14 cellular contexts compared by ENCODE assay signal in the genomic region with DNA sequence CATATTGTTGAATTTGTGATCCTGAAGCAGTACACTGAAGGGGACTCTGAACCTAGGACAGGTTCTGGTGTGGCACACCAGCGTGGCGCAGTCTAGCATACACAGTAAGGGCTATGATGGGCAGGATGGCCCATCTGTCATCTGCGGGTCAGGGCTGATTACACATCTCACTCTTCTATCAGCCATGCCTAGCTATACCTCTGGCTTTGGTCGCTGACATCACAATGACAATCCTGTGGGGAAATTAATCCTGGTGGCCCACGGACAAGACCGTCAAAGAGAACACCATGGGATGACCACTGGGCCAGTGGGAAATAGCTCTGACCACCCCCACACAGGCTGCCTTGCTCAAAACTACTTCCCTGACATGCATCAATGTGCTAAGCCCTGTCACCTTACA. TPM values are rescaled to one million over a fixed set of nuclear protein-coding genes. Genes with fewer than 3 reads are reported as not detected.
DNase-seq lines count a peak whose midpoint lies in the region; ATAC-seq and TF ChIP-seq lines count a peak whose summit lies in the region.
"Had no signal": no experiment of that assay in that cellular context is flagged by ENCODE, and none has a peak within 500 bp of the region (broad histone marks: within the 10 kb centered on the region; RNA-seq: fewer than 3 reads in every experiment).

No MANE protein-coding gene starts in this region.

- peaks cover 26% of the 10 kb centered on the region for H3K4me1 ChIP-seq in CD8-positive, alpha-beta memory T cell (ENCODE audit: insufficient read depth, low read length)
- H3K4me1 ChIP-seq: parathyroid adenoma had no signal

- CTCF ChIA-PET in CD8-positive, alpha-beta memory T cell (lab: Charles Lee) = interaction anchor here (1.3 kb wide), 1 partner anchor 41 kb away, joined by 5 read pairs; a partner anchor contains a TSS
- CTCF ChIA-PET in activated CD4-positive, alpha-beta memory T cell treated with anti-CD3 and anti-CD28 coated beads for 36 hours (lab: Charles Lee) = interaction anchor here (1.2 to 5.6 kb wide), 2 partner anchors 15 to 40 kb away, joined by 3 to 141 read pairs; a partner anchor contains a TSS

- DNase-seq in CD8-positive, alpha-beta memory T cell = no peak
- DNase-seq in HFF-Myc (ENCODE audit: extremely low read depth, low read depth) (no peak), ureter (ENCODE audit: low spot score) (no peak)
- no peak for DNase-seq in activated CD4-positive, alpha-beta memory T cell treated with anti-CD3 and anti-CD28 coated beads for 36 hours
- no peak for DNase-seq in naive thymus-derived CD8-positive, alpha-beta T cell
- DNase-seq in effector CD8-positive, alpha-beta T cell (lab: John Stamatoyannopoulos, UW) = no peak
- DNase-seq: lower lobe of right lung; NCI-H1105; NCI-H526; SK-N-SH; stimulated activated CD4-positive, alpha-beta T cell treated with anti-CD3 and anti-CD28 coated beads, Interleukin-1b, Interleukin-23, amount 100 ng/mL, for 48 hours; stimulated activated naive CD4-positive, alpha-beta T cell had no signal

- no peaks in the 10 kb centered on the region for H3K27me3 Mint-ChIP-seq in CD8-positive, alpha-beta memory T cell
- no peaks in the 10 kb centered on the region for H3K27me3 Mint-ChIP-seq in activated CD4-positive, alpha-beta memory T cell treated with anti-CD3 and anti-CD28 coated beads for 36 hours
- H3K27me3 Mint-ChIP-seq in naive thymus-derived CD8-positive, alpha-beta T cell = peaks cover 0 to 4% (median 0%) of the 10 kb centered on the region in 5 donors

- H3K4me3 ChIP-seq in CD8-positive, alpha-beta memory T cell (ENCODE audit: low read length) = no peak overlapping the region
- peak overlapping the region; percentile 100 for H3K4me3 ChIP-seq in HFF-Myc (replicated peaks; ENCODE audit: low read depth, low read length)
- H3K4me3 ChIP-seq: lower lobe of right lung had no signal

- no peak for ATAC-seq in naive thymus-derived CD8-positive, alpha-beta T cell
- no peak for ATAC-seq in GM21423 (IDR thresholded peaks at IDR 0.05; ENCODE audit: unreplicated experiment)
- ATAC-seq: lower lobe of right lung had no signal

- H3K36me3 ChIP-seq in CD8-positive, alpha-beta memory T cell (ENCODE audit: insufficient read depth, low read length) = peaks cover 54% of the 10 kb centered on the region

- H3K27ac ChIP-seq in CD8-positive, alpha-beta memory T cell (ENCODE audit: low read depth, low read length) = no peak overlapping the region
- H3K27ac ChIP-seq: lower lobe of right lung, parathyroid adenoma had no signal

- H3K27ac Mint-ChIP-seq in CD8-positive, alpha-beta memory T cell = peak overlapping the region; percentile 38 to 99 (median 82)
- H3K27ac Mint-ChIP-seq in activated CD4-positive, alpha-beta memory T cell treated with anti-CD3 and anti-CD28 coated beads for 36 hours = peak overlapping the region; percentile 53
- peak overlapping the region in 6 of 10 donors; percentile 23 to 63 (median 36) for H3K27ac Mint-ChIP-seq in naive thymus-derived CD8-positive, alpha-beta T cell

- H3K4me3 Mint-ChIP-seq in CD8-positive, alpha-beta memory T cell = peak overlapping the region in 6 of 7 donors; percentile 21 to 56 (median 42)
- peak overlapping the region; percentile 97 for H3K4me3 Mint-ChIP-seq in activated CD4-positive, alpha-beta memory T cell treated with anti-CD3 and anti-CD28 coated beads for 36 hours
- H3K4me3 Mint-ChIP-seq in naive thymus-derived CD8-positive, alpha-beta T cell = peak overlapping the region in 7 of 10 donors; percentile 16 to 97 (median 55)

- POLR2A ChIA-PET in CD8-positive, alpha-beta memory T cell (lab: Charles Lee) = no interaction called here
- POLR2A ChIA-PET in activated CD4-positive, alpha-beta memory T cell treated with anti-CD3 and anti-CD28 coated beads for 36 hours (lab: Charles Lee) = interaction anchor here (4.1 kb wide), 1 partner anchor 15 kb away, joined by 100 read pairs; no protein-coding TSS in a partner anchor
- POLR2A ChIA-PET in naive thymus-derived CD8-positive, alpha-beta T cell (lab: Charles Lee) = interaction anchor here (4.6 kb wide), 1 partner anchor 14 kb away, joined by 122 read pairs; no protein-coding TSS in a partner anchor

- TF ChIP-seq CTCF in HFF-Myc (IDR thresholded peaks at IDR 0.05; ENCODE audit: low read depth, low read length, missing control alignments) = no peak

- H3K4me1 Mint-ChIP-seq in CD8-positive, alpha-beta memory T cell = peaks cover 33 to 69% (median 51%) of the 10 kb centered on the region in 3 donors
- peaks cover 56% of the 10 kb centered on the region for H3K4me1 Mint-ChIP-seq in activated CD4-positive, alpha-beta memory T cell treated with anti-CD3 and anti-CD28 coated beads for 36 hours (ENCODE audit: low read depth)
- peaks cover 33 to 65% (median 54%) of the 10 kb centered on the region in 4 donors for H3K4me1 Mint-ChIP-seq in naive thymus-derived CD8-positive, alpha-beta T cell

- H3K36me3 Mint-ChIP-seq in CD8-positive, alpha-beta memory T cell = peaks cover 6 to 74% (median 17%) of the 10 kb centered on the region in 3 donors
- peaks cover 69% of the 10 kb centered on the region for H3K36me3 Mint-ChIP-seq in activated CD4-positive, alpha-beta memory T cell treated with anti-CD3 and anti-CD28 coated beads for 36 hours
- peaks cover 0 to 64% (median 9%) of the 10 kb centered on the region in 3 donors for H3K36me3 Mint-ChIP-seq in naive thymus-derived CD8-positive, alpha-beta T cell

- no peaks in the 10 kb centered on the region for H3K9me3 Mint-ChIP-seq in CD8-positive, alpha-beta memory T cell
- no peaks in the 10 kb centered on the region for H3K9me3 Mint-ChIP-seq in activated CD4-positive, alpha-beta memory T cell treated with anti-CD3 and anti-CD28 coated beads for 36 hours
- no peaks in the 10 kb centered on the region for H3K9me3 Mint-ChIP-seq in naive thymus-derived CD8-positive, alpha-beta T cell

- H3K27me3 ChIP-seq in CD8-positive, alpha-beta memory T cell (ENCODE audit: insufficient read depth, low read length, poor library complexity, severe bottlenecking) = no peaks in the 10 kb centered on the region

- H3K9me3 ChIP-seq in CD8-positive, alpha-beta memory T cell (ENCODE audit: low read length) = no peaks in the 10 kb centered on the region
- H3K9me3 ChIP-seq: lower lobe of right lung, SK-N-SH had no signal

- intact Hi-C loops in activated CD4-positive, alpha-beta memory T cell treated with anti-CD3 and anti-CD28 coated beads for 36 hours (cut with micrococcal nuclease) = no loop called here

RNA-seq across cellular contexts. Expression of a gene that starts 2.8 kb away (rescaled TPM):
- 100 to 1,000 TPM; 211 to 216 TPM for total RNA-seq in CD8-positive, alpha-beta memory T cell
- polyA plus RNA-seq in CD8-positive, alpha-beta memory T cell = 107 TPM
- 10 to 100 TPM; 55.4 to 55.6 TPM for total RNA-seq in activated CD4-positive, alpha-beta memory T cell treated with anti-CD3 and anti-CD28 coated beads for 36 hours
- 10 to 100 TPM; 75.3 to 78.2 TPM for total RNA-seq in naive thymus-derived CD8-positive, alpha-beta T cell
- polyA plus RNA-seq in naive thymus-derived CD8-positive, alpha-beta T cell = 100 to 1,000 TPM in 1 of 3 donors, 10 to 100 TPM in 2; 33.8 to 127 (median 57.0) TPM
- total RNA-seq in ureter = 54.1 TPM

RNA-seq across cellular contexts. Expression of a gene that starts 40.4 kb away (rescaled TPM):
- total RNA-seq in CD8-positive, alpha-beta memory T cell = 10 to 100 TPM; 33.8 to 35.0 TPM
- polyA plus RNA-seq in CD8-positive, alpha-beta memory T cell = 13.9 TPM
- 10 to 100 TPM; 25.7 to 25.8 TPM for total RNA-seq in activated CD4-positive, alpha-beta memory T cell treated with anti-CD3 and anti-CD28 coated beads for 36 hours
- 10 to 100 TPM; 49.7 to 56.2 TPM for total RNA-seq in naive thymus-derived CD8-positive, alpha-beta T cell
- polyA plus RNA-seq in naive thymus-derived CD8-positive, alpha-beta T cell = 10 to 100 TPM in 1 of 3 donors, 1 to 10 TPM in 2; 8.8 to 13.8 (median 9.3) TPM
- 67.9 TPM for total RNA-seq in ureter

Comparison
In these comparisons a context has a peak if more than half of its experiments do, and no peak if none do; other contexts are left out.
1. H3K4me3 Mint-ChIP-seq: peak in every context shown above with its lines; median percentile 97 in activated CD4-positive, alpha-beta memory T cell treated with anti-CD3 and anti-CD28 coated beads for 36 hours; 55 in naive thymus-derived CD8-positive, alpha-beta T cell; 42 in CD8-positive, alpha-beta memory T cell.